Comparison of ENCODE assay signal across 25 cellular contexts in genomic region chrX:17154001-17154400, GRCh38.
DNase-seq lines count a peak whose midpoint lies in the region; ATAC-seq and TF ChIP-seq lines count a peak whose summit lies in the region.
"Had no signal": no experiment of that assay in that cellular context is flagged by ENCODE, and none has a peak within 500 bp of the region (broad histone marks: within the 10 kb centered on the region; RNA-seq: fewer than 3 reads in every experiment).

No MANE protein-coding gene starts in this region.

- H3K27me3 ChIP-seq in mammary epithelial cell (ENCODE audit: insufficient read depth, low read length): no peaks in the 10 kb centered on the region
- H3K27me3 ChIP-seq: MG63 had no signal

- H2AFZ ChIP-seq in mammary epithelial cell (ENCODE audit: low read depth, low read length): no peak overlapping the region

- ATAC-seq in HG03342 (IDR thresholded peaks at IDR 0.05; ENCODE audit: unreplicated experiment): no peak
- no peak for ATAC-seq in SK-N-SH treated with all-trans-retinoic acid at 6 μM for 48 hours
- ATAC-seq in GM18498 (IDR thresholded peaks at IDR 0.05; ENCODE audit: unreplicated experiment): no peak
- ATAC-seq: GM12878, HCT116 had no signal

- H3K36me3 Mint-ChIP-seq in MCF 10A (ENCODE audit: insufficient read depth, unreplicated experiment): peaks cover 7% of the 10 kb centered on the region

- dilution Hi-C loops in mammary epithelial cell (cut with HindIII; ENCODE audit: low sequenced_read_pairs): no loop called here

- peaks cover 44% of the 10 kb centered on the region for H3K27me3 Mint-ChIP-seq in MCF 10A (ENCODE audit: insufficient read depth, unreplicated experiment)
- H3K27me3 Mint-ChIP-seq: CD4-positive, alpha-beta T cell had no signal

- no peaks in the 10 kb centered on the region for H3K4me1 ChIP-seq in mammary epithelial cell (ENCODE audit: insufficient read depth, low read length)
- H3K4me1 ChIP-seq: BLaER1, Caco-2 had no signal

- no peak overlapping the region for H3K27ac Mint-ChIP-seq in MCF 10A (ENCODE audit: low read depth, unreplicated experiment)
- H3K27ac Mint-ChIP-seq: CD4-positive, alpha-beta T cell had no signal

- no peaks in the 10 kb centered on the region for H4K20me1 ChIP-seq in mammary epithelial cell (ENCODE audit: insufficient read depth, low read length)
- H4K20me1 ChIP-seq: BLaER1 had no signal

- TF ChIP-seq CTCF in mammary epithelial cell (conservative IDR thresholded peaks at IDR 0.05 in 1 of 2, IDR thresholded peaks at IDR 0.05 in 1 of 2; ENCODE audit: extremely low read depth in 1 of 2, insufficient read depth in 1 of 2, low read depth in 1 of 2, low read length in 2 of 2): no peak
- TF ChIP-seq CTCF in MCF 10A (IDR thresholded peaks at IDR 0.05; ENCODE audit: unreplicated experiment): no peak
- no peak for TF ChIP-seq CTCF in epithelial cell of esophagus (IDR thresholded peaks at IDR 0.05; ENCODE audit: insufficient read depth, low read depth, low read length, missing control alignments)

- H3K4me3 ChIP-seq in mammary epithelial cell (replicated peaks in 1 of 3; ENCODE audit: insufficient read depth in 1 of 3, low read depth in 2 of 3, low read length in 3 of 3) (no peak overlapping the region), epithelial cell of esophagus (ENCODE audit: low read length) (no peak overlapping the region)
- H3K4me3 ChIP-seq: BLaER1, GM12878, MG63 had no signal

- in situ Hi-C loops in mammary epithelial cell (cut with MboI; ENCODE audit: low sequenced_read_pairs in 2 of 2): no loop called here

- H3K27ac ChIP-seq in mammary epithelial cell (ENCODE audit: insufficient read depth, low read depth, low read length): no peak overlapping the region
- H3K27ac ChIP-seq: 22Rv1, BLaER1 had no signal

- H3K9me3 Mint-ChIP-seq in MCF 10A (ENCODE audit: unreplicated experiment): no peaks in the 10 kb centered on the region
- H3K9me3 Mint-ChIP-seq: CD4-positive, alpha-beta T cell had no signal

- H3K9ac ChIP-seq in mammary epithelial cell (ENCODE audit: insufficient read depth, low read length): no peak overlapping the region
- H3K9ac ChIP-seq: BLaER1 had no signal

- 81% methylated on average over 2 of the region's 2 CpGs for WGBS in mammary epithelial cell (ENCODE audit: low coverage, missing lambda C conversion rate)

- intact Hi-C loops in mammary epithelial cell (cut with micrococcal nuclease) (no loop called here), MCF 10A (cut with micrococcal nuclease) (no loop called here)

- no peaks in the 10 kb centered on the region for H3K36me3 ChIP-seq in mammary epithelial cell (ENCODE audit: insufficient read depth, low read length)
- H3K36me3 ChIP-seq: BLaER1, MG63 had no signal

- CTCF ChIA-PET in mammary epithelial cell (lab: Charles Lee; ENCODE audit: low non-redundant PET) (no interaction called here), MCF 10A (lab: Yijun Ruan, JAX) (interaction anchor here (0.6 kb wide), 1 partner anchor 1876 kb away, joined by 3 read pairs; no protein-coding TSS in a partner anchor)

- POLR2A ChIA-PET in MCF 10A (lab: Yijun Ruan, JAX): no interaction called here

- no peaks in the 10 kb centered on the region for H3K79me2 ChIP-seq in mammary epithelial cell (ENCODE audit: insufficient read depth, low read length)

- H3K4me2 ChIP-seq in mammary epithelial cell (ENCODE audit: insufficient read depth, low read depth, low read length): no peak overlapping the region
- H3K4me2 ChIP-seq: BLaER1 had no signal

- DNase-seq in mammary epithelial cell (peak; percentile 35), MCF 10A (ENCODE audit: unreplicated experiment) (no peak), epithelial cell of esophagus (ENCODE audit: low read depth) (peak; percentile 14), kidney tubule cell (ENCODE audit: low spot score) (peak; percentile 15), COR-L47 (lab: John Stamatoyannopoulos, UW) (no peak)
- DNase-seq: ACHN; Caco-2; CD4-positive, alpha-beta T cell; DMS 273 treated with DMSO at 0.1 percent for 48 hours; DND-41; Karpas-422; MG63; NCI-H1417 treated with DMSO at 0.1 percent for 48 hours; NCI-H187; NCI-H446 treated with DMSO at 0.1 percent for 48 hours; NCI-H526 treated with DMSO at 0.1 percent for 48 hours; RPMI8226; SHP77 had no signal

- H3K4me1 Mint-ChIP-seq in MCF 10A (ENCODE audit: insufficient read depth, unreplicated experiment): no peaks in the 10 kb centered on the region

- no peak overlapping the region for H3K4me3 Mint-ChIP-seq in MCF 10A (ENCODE audit: unreplicated experiment)
- H3K4me3 Mint-ChIP-seq: CD4-positive, alpha-beta T cell had no signal

- BruUV-seq in mammary epithelial cell (replicated peaks; lab: Mats Ljungman, UMichigan) (no TSS peak), MCF 10A (replicated peaks; lab: Mats Ljungman, UMichigan) (no TSS peak)

- H3K9me3 ChIP-seq in mammary epithelial cell (replicated peaks; ENCODE audit: insufficient read depth, low read length): no peaks in the 10 kb centered on the region
- H3K9me3 ChIP-seq: BLaER1, Caco-2, MG63 had no signal

TF ChIP-seq in SK-N-SH treated with all-trans-retinoic acid at 6 μM for 48 hours, 23 proteins besides CTCF, POLR2A, EP300 and RAD21:
- TF ChIP-seq ZNF565 (CRISPR knock-in tag; conservative IDR thresholded peaks at IDR 0.05; ENCODE audit: low read depth) (no peak), GLIS3 (CRISPR knock-in tag; IDR thresholded peaks at IDR 0.05) (no peak), CSRNP3 (CRISPR knock-in tag; IDR thresholded peaks at IDR 0.05) (no peak), ESRRG (CRISPR knock-in tag; IDR thresholded peaks at IDR 0.05) (no peak), OSR1 (CRISPR knock-in tag; IDR thresholded peaks at IDR 0.05) (no peak), ISL1 (CRISPR knock-in tag; IDR thresholded peaks at IDR 0.05) (no peak), PPARA (CRISPR knock-in tag; IDR thresholded peaks at IDR 0.05; ENCODE audit: borderline replicate concordance) (no peak), ZC3H10 (CRISPR knock-in tag; IDR thresholded peaks at IDR 0.05) (no peak)
- TF ChIP-seq, protein P1, sequence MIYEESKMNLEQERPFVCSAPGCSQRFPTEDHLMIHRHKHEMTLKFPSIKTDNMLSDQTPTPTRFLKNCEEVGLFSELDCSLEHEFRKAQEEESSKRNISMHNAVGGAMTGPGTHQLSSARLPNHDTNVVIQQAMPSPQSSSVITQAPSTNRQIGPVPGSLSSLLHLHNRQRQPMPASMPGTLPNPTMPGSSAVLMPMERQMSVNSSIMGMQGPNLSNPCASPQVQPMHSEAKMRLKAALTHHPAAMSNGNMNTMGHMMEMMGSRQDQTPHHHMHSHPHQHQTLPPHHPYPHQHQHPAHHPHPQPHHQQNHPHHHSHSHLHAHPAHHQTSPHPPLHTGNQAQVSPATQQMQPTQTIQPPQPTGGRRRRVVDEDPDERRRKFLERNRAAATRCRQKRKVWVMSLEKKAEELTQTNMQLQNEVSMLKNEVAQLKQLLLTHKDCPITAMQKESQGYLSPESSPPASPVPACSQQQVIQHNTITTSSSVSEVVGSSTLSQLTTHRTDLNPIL (CRISPR knock-in tag; IDR thresholded peaks at IDR 0.05; ENCODE audit: low read depth): no peak

Comparison
In these comparisons a context has a peak if more than half of its experiments do, and no peak if none do; other contexts are left out.
1. DNase-seq: peak in mammary epithelial cell (single experiment), epithelial cell of esophagus (single experiment) and kidney tubule cell (single experiment); none in MCF 10A (single experiment) and COR-L47 (single experiment).